1 cellular context compared by ENCODE assay signal in the genomic region with DNA sequence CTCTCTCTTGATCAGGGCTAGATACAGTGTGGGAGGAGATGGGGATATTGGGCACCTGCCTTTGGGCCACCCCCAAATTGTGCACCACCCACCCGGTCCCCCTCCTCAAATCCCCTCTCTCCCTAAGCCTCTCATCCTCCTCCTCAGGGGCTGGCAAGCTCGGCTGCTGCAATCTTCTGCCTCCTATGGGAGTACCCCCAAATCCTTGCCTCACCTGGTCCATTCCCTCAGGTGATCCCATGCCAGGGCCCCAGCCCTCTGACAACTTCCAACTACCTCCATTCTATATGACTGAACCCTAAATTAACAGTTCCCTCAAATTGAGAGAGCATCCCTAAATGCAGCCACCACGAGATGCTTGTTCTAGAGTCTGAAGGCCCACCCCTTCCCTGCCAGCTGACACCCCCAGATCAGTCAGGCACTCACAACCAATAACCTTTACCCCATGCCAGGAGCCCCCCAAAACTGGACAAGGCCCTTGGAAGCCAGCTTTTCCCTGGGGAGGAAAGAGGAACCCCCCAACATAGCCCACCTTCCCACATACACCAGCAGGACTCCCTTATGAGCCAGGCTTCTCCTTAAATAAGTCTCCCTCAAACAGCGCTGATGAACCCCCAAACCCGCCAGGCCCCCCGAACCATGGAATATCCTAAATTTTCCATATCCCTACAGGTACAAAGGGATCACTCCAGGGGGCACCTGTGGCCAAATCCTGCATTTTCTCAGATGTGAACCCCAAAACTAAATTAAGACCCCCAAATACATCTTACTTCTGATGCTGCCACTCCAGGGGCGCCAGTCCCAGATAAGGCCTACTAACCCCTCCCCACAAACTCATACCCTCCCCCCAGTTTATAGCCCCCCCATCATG.
TF ChIP-seq lines count a peak whose summit lies in the region.

No MANE protein-coding gene starts in this region.

TF ChIP-seq in GM23338, 12 proteins besides CTCF, POLR2A, EP300 and RAD21 (continued from another document):
- TF ChIP-seq, protein P1, sequence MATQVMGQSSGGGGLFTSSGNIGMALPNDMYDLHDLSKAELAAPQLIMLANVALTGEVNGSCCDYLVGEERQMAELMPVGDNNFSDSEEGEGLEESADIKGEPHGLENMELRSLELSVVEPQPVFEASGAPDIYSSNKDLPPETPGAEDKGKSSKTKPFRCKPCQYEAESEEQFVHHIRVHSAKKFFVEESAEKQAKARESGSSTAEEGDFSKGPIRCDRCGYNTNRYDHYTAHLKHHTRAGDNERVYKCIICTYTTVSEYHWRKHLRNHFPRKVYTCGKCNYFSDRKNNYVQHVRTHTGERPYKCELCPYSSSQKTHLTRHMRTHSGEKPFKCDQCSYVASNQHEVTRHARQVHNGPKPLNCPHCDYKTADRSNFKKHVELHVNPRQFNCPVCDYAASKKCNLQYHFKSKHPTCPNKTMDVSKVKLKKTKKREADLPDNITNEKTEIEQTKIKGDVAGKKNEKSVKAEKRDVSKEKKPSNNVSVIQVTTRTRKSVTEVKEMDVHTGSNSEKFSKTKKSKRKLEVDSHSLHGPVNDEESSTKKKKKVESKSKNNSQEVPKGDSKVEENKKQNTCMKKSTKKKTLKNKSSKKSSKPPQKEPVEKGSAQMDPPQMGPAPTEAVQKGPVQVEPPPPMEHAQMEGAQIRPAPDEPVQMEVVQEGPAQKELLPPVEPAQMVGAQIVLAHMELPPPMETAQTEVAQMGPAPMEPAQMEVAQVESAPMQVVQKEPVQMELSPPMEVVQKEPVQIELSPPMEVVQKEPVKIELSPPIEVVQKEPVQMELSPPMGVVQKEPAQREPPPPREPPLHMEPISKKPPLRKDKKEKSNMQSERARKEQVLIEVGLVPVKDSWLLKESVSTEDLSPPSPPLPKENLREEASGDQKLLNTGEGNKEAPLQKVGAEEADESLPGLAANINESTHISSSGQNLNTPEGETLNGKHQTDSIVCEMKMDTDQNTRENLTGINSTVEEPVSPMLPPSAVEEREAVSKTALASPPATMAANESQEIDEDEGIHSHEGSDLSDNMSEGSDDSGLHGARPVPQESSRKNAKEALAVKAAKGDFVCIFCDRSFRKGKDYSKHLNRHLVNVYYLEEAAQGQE (IDR thresholded peaks at IDR 0.05; ENCODE audit: unreplicated experiment) = no peak
